In the genomic region with DNA sequence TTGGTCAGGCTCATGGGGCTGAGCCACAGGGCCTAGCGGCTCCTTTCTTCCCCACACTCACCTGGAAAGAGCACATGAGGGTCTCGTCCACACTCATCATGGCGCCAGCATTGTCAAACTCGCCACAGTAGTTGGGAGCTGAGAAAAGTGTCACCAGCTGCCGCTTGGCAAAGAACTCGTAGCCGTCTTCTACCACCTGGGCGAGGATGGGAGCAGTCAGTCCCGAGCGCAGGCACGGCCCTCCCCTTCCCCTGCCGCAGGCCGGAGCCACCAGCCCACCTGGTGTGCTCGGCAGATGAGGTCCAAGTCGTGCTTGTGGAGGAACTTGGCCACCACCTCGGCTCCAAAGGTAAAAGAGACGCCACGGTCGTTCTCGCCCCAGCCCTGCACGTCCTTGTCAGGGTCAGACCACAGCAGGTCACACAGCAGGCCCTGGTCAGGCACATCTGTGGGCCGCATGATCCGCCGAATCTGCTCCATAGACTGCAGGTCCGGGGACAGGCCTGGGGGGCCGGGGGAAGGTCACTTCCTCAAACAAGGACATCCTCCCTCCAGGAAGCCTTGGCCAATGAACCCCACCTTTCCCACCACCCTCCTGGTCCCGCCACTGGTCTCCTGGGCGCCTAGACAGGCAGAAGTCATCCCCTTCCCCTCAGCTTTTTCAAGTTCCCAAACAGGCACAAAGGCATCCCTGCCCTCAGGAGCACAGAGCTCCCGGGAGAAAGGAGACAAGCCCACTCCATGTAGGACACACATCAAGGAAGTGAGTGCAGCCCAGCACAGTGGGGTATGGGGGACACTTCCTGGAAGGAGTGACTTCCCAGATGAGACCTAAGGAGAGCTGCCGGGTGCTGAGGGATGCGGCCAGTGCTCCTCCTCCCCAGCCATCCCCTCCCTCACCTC, we compare ENCODE assay signal across 15 cellular contexts. TPM values are rescaled to one million over a fixed set of nuclear protein-coding genes. Genes with fewer than 3 reads are reported as not detected.
DNase-seq lines count a peak whose midpoint lies in the region; ATAC-seq and TF ChIP-seq lines count a peak whose summit lies in the region.
"Had no signal": no experiment of that assay in that cellular context is flagged by ENCODE, and none has a peak within 500 bp of the region (broad histone marks: within the 10 kb centered on the region; RNA-seq: fewer than 3 reads in every experiment).

No MANE protein-coding gene starts in this region.

- CTCF ChIA-PET in CD4-positive, alpha-beta T cell (lab: Charles Lee) = no interaction called here
- CTCF ChIA-PET in IMR-90 (lab: Yijun Ruan, JAX) = no interaction called here

- no peak for DNase-seq in CD4-positive, alpha-beta T cell
- no peak for DNase-seq in IMR-90
- no peak for DNase-seq in activated naive CD8-positive, alpha-beta T cell treated with anti-CD3 and anti-CD28 coated beads, Interleukin-2, amount 10 ng/mL, durations not matched to agents 7 days and 5 days
- no peak for DNase-seq in natural killer cell treated with Interleukin-12 subunit alpha and Interleukin-12 subunit beta and Interleukin-15 and Interleukin-18, amount 100 ng/mL, for 72 hours (ENCODE audit: low spot score)
- DNase-seq in NCI-H69 (lab: John Stamatoyannopoulos, UW) = no peak
- DNase-seq in esophagus squamous epithelium (lab: John Stamatoyannopoulos, UW) = no peak
- DNase-seq: activated CD4-positive, CD25-positive, alpha-beta regulatory T cell treated with anti-CD3 and anti-CD28 coated beads, Interleukin-2, amount 50 U/mL, for 72 hours; Calu3; colonic mucosa; Kasumi-1; midbrain; NCI-H2029 treated with DMSO at 0.1 percent for 48 hours had no signal

- H3K36me3 ChIP-seq in IMR-90 (ENCODE audit: control insufficient read depth, insufficient read depth, low read length) (peaks cover 41% of the 10 kb centered on the region), esophagus squamous epithelium (peaks cover 27 to 67% (median 27%) of the 10 kb centered on the region in 3 donors)

- TSS peak; percentile 87 for BruUV-seq in IMR-90 (replicated peaks; lab: Mats Ljungman, UMichigan)

- no peak overlapping the region for H3K9ac ChIP-seq in IMR-90 (ENCODE audit: low read depth, low read length)

- H3K27ac ChIP-seq in CD4-positive, alpha-beta T cell (ENCODE audit: low read depth, low read length) = no peak overlapping the region
- no peak overlapping the region for H3K27ac ChIP-seq in IMR-90 (ENCODE audit: insufficient read depth, low read length)
- H3K27ac ChIP-seq in esophagus squamous epithelium = no peak overlapping the region
- H3K27ac ChIP-seq: right atrium auricular region, SK-N-MC had no signal

- ATAC-seq in CD4-positive, alpha-beta T cell (ENCODE audit: poor library complexity) = no peak
- ATAC-seq in IMR-90 (ENCODE audit: low read depth) (no peak), GM19463 (IDR thresholded peaks at IDR 0.05; ENCODE audit: unreplicated experiment) (no peak)
- ATAC-seq in activated naive CD8-positive, alpha-beta T cell treated with anti-CD3 and anti-CD28 coated beads, Interleukin-2, amount 10 ng/mL, durations not matched to agents 7 days and 5 days (ENCODE audit: low read depth) = no peak
- ATAC-seq in natural killer cell treated with Interleukin-12 subunit alpha and Interleukin-12 subunit beta and Interleukin-15 and Interleukin-18, amount 100 ng/mL, for 72 hours = no peak

- peaks cover 17 to 35% of the 10 kb centered on the region in 2 experiments; a peak in 3 of 4 replicates for H3K79me1 ChIP-seq in IMR-90 (ENCODE audit: low read depth in 1 of 2, low read length in 2 of 2)

- in situ Hi-C loops in IMR-90 (cut with MboI; ENCODE audit: low sequenced_read_pairs) = no loop called here

- H3K27ac Mint-ChIP-seq in CD4-positive, alpha-beta T cell = no peak overlapping the region
- H3K27ac Mint-ChIP-seq in activated naive CD8-positive, alpha-beta T cell treated with anti-CD3 and anti-CD28 coated beads, Interleukin-2, amount 10 ng/mL, durations not matched to agents 7 days and 5 days = peak overlapping the region; percentile 56
- H3K27ac Mint-ChIP-seq in natural killer cell treated with Interleukin-12 subunit alpha and Interleukin-12 subunit beta and Interleukin-15 and Interleukin-18, amount 100 ng/mL, for 72 hours = no peak overlapping the region

- H2BK120ac ChIP-seq in IMR-90 (ENCODE audit: low read depth, low read length) = no peak overlapping the region

- peak overlapping the region; percentile 93 for H3K4me3 Mint-ChIP-seq in CD4-positive, alpha-beta T cell
- H3K4me3 Mint-ChIP-seq in activated naive CD8-positive, alpha-beta T cell treated with anti-CD3 and anti-CD28 coated beads, Interleukin-2, amount 10 ng/mL, durations not matched to agents 7 days and 5 days = peak overlapping the region; percentile 93
- peak overlapping the region; percentile 30 for H3K4me3 Mint-ChIP-seq in natural killer cell treated with Interleukin-12 subunit alpha and Interleukin-12 subunit beta and Interleukin-15 and Interleukin-18, amount 100 ng/mL, for 72 hours

- no peaks in the 10 kb centered on the region for H3K9me3 Mint-ChIP-seq in CD4-positive, alpha-beta T cell
- no peaks in the 10 kb centered on the region for H3K9me3 Mint-ChIP-seq in activated naive CD8-positive, alpha-beta T cell treated with anti-CD3 and anti-CD28 coated beads, Interleukin-2, amount 10 ng/mL, durations not matched to agents 7 days and 5 days
- no peaks in the 10 kb centered on the region for H3K9me3 Mint-ChIP-seq in natural killer cell treated with Interleukin-12 subunit alpha and Interleukin-12 subunit beta and Interleukin-15 and Interleukin-18, amount 100 ng/mL, for 72 hours

- H3K18ac ChIP-seq in IMR-90 (ENCODE audit: low read depth, low read length) = no peak overlapping the region

- intact Hi-C loops in CD4-positive, alpha-beta T cell (cut with DNase I, micrococcal nuclease) = loop anchor here in 1 of 2 experiments (10.0 kb wide), 1 partner anchor 206 kb away; a partner anchor contains a TSS
- intact Hi-C loops in IMR-90 (cut with micrococcal nuclease) = no loop called here
- intact Hi-C loops in esophagus squamous epithelium (cut with DNase I) = no loop called here

- no peak overlapping the region for H4K91ac ChIP-seq in IMR-90 (ENCODE audit: insufficient read depth, low read depth, low read length)

- no peak overlapping the region for H2AK5ac ChIP-seq in IMR-90 (ENCODE audit: low read depth, low read length)

- H3K27me3 ChIP-seq in CD4-positive, alpha-beta T cell (ENCODE audit: control insufficient read depth, insufficient read depth, low read length) = no peaks in the 10 kb centered on the region
- H3K27me3 ChIP-seq in IMR-90 (ENCODE audit: control insufficient read depth, insufficient read depth, low read length) (no peaks in the 10 kb centered on the region), esophagus squamous epithelium (peaks cover 0 to under 1% (median 0%) of the 10 kb centered on the region in 4 donors)
- H3K27me3 ChIP-seq: colonic mucosa, right atrium auricular region had no signal

- no peak overlapping the region for H2BK20ac ChIP-seq in IMR-90 (ENCODE audit: low read depth, low read length)

- H3K14ac ChIP-seq in IMR-90 (replicated peaks; ENCODE audit: low read depth, low read length) = no peak overlapping the region

- no peak overlapping the region for H3K23ac ChIP-seq in IMR-90 (ENCODE audit: low read depth, low read length)

- no peak overlapping the region for H3K4me2 ChIP-seq in IMR-90 (ENCODE audit: low read depth, low read length)

- POLR2A ChIA-PET in CD4-positive, alpha-beta T cell (lab: Charles Lee) = interaction anchor here (0.6 to 7.1 kb wide), 3 partner anchors 16 to 38 kb away, joined by 3 to 353 read pairs (median 22); a partner anchor contains a TSS
- POLR2A ChIA-PET in IMR-90 (lab: Charles Lee; ENCODE audit: unreplicated experiment) = no interaction called here
- POLR2A ChIA-PET in activated naive CD8-positive, alpha-beta T cell treated with anti-CD3 and anti-CD28 coated beads, Interleukin-2, amount 10 ng/mL, durations not matched to agents 7 days and 5 days (lab: Charles Lee) = interaction anchor here (0.6 to 12.5 kb wide), 8 partner anchors 9 to 86 kb away, joined by 3 to 491 read pairs (median 36); a partner anchor contains a TSS

- H3K4me1 ChIP-seq in IMR-90 (ENCODE audit: control insufficient read depth, insufficient read depth, low read length) = peaks cover 13% of the 10 kb centered on the region
- peaks cover 21 to 76% (median 35%) of the 10 kb centered on the region in 3 donors for H3K4me1 ChIP-seq in esophagus squamous epithelium

- peak overlapping the region; percentile 44 for H2AK9ac ChIP-seq in IMR-90 (replicated peaks; ENCODE audit: low read depth, low read length, poor library complexity)

- H3K9me1 ChIP-seq in IMR-90 (ENCODE audit: insufficient read depth, low read length) = no peaks in the 10 kb centered on the region

- no peak overlapping the region for H2BK15ac ChIP-seq in IMR-90 (ENCODE audit: low read depth, low read length)

- no peak overlapping the region for H4K8ac ChIP-seq in IMR-90 (ENCODE audit: low read depth in 2 of 2, low read length in 2 of 2)

- TF ChIP-seq RAD21 in IMR-90 (IDR thresholded peaks at IDR 0.05; ENCODE audit: low read length) = no peak

- peak overlapping the region; percentile 14 for H2AFZ ChIP-seq in IMR-90 (replicated peaks; ENCODE audit: low read length, poor library complexity)

- no peak overlapping the region for H4K5ac ChIP-seq in IMR-90 (ENCODE audit: low read depth, low read length)

- no peak for TF ChIP-seq CTCF in CD4-positive, alpha-beta T cell (IDR thresholded peaks at IDR 0.05)
- no peak for TF ChIP-seq CTCF in IMR-90 (conservative IDR thresholded peaks at IDR 0.05; ENCODE audit: low read depth, low read length)
- TF ChIP-seq CTCF in esophagus squamous epithelium (IDR thresholded peaks at IDR 0.05) = no peak

- H3K4ac ChIP-seq in IMR-90 (ENCODE audit: low read depth, low read length) = no peak overlapping the region

- peaks cover 40% of the 10 kb centered on the region for H3K36me3 Mint-ChIP-seq in CD4-positive, alpha-beta T cell (ENCODE audit: low read depth)
- peaks cover 28% of the 10 kb centered on the region for H3K36me3 Mint-ChIP-seq in activated naive CD8-positive, alpha-beta T cell treated with anti-CD3 and anti-CD28 coated beads, Interleukin-2, amount 10 ng/mL, durations not matched to agents 7 days and 5 days
- peaks cover 4% of the 10 kb centered on the region for H3K36me3 Mint-ChIP-seq in natural killer cell treated with Interleukin-12 subunit alpha and Interleukin-12 subunit beta and Interleukin-15 and Interleukin-18, amount 100 ng/mL, for 72 hours

- TF ChIP-seq POLR2A in IMR-90 (IDR thresholded peaks at IDR 0.05; ENCODE audit: low read depth, low read length) = no peak
- TF ChIP-seq POLR2A in esophagus squamous epithelium (IDR thresholded peaks at IDR 0.05) = no peak

- no peaks in the 10 kb centered on the region for H3K9me3 ChIP-seq in CD4-positive, alpha-beta T cell (ENCODE audit: control insufficient read depth, low read length)
- H3K9me3 ChIP-seq in IMR-90 (ENCODE audit: control insufficient read depth, insufficient read depth, low read length) (no peaks in the 10 kb centered on the region), esophagus squamous epithelium (no peaks in the 10 kb centered on the region)
- H3K9me3 ChIP-seq: colonic mucosa, right atrium auricular region had no signal

- peaks cover 39% of the 10 kb centered on the region for H3K4me1 Mint-ChIP-seq in CD4-positive, alpha-beta T cell (ENCODE audit: low read depth)
- peaks cover 35% of the 10 kb centered on the region for H3K4me1 Mint-ChIP-seq in activated naive CD8-positive, alpha-beta T cell treated with anti-CD3 and anti-CD28 coated beads, Interleukin-2, amount 10 ng/mL, durations not matched to agents 7 days and 5 days
- peaks cover 27 to 32% of the 10 kb centered on the region in 2 donors for H3K4me1 Mint-ChIP-seq in natural killer cell treated with Interleukin-12 subunit alpha and Interleukin-12 subunit beta and Interleukin-15 and Interleukin-18, amount 100 ng/mL, for 72 hours (ENCODE audit: low read depth in 2 of 2)

- H3K4me3 ChIP-seq in IMR-90 (ENCODE audit: insufficient read depth, low read depth, low read length) (no peak overlapping the region), esophagus squamous epithelium (no peak overlapping the region)
- H3K4me3 ChIP-seq: colonic mucosa, right atrium auricular region, SK-N-MC had no signal

- no peaks in the 10 kb centered on the region for H3K27me3 Mint-ChIP-seq in CD4-positive, alpha-beta T cell
- no peaks in the 10 kb centered on the region for H3K27me3 Mint-ChIP-seq in activated naive CD8-positive, alpha-beta T cell treated with anti-CD3 and anti-CD28 coated beads, Interleukin-2, amount 10 ng/mL, durations not matched to agents 7 days and 5 days
- H3K27me3 Mint-ChIP-seq in natural killer cell treated with Interleukin-12 subunit alpha and Interleukin-12 subunit beta and Interleukin-15 and Interleukin-18, amount 100 ng/mL, for 72 hours = no peaks in the 10 kb centered on the region

- no peak overlapping the region for H2BK5ac ChIP-seq in IMR-90 (ENCODE audit: low read depth, low read length, poor library complexity, severe bottlenecking)

- 87% methylated on average over 16 of the region's 31 CpGs; no CpG with 5 or more reads in 1 of the 2 experiments for WGBS in IMR-90 (ENCODE audit: extremely low coverage in 2 of 2, insufficient read length in 1 of 2), 2 experiments
- 50 to 74% methylated on average over 2 to 14 of the region's 31 CpGs for WGBS in esophagus squamous epithelium, 2 donors

- no peak overlapping the region for H3K56ac ChIP-seq in IMR-90 (ENCODE audit: extremely low read depth, insufficient read depth, low read length)

- H4K20me1 ChIP-seq in IMR-90 (ENCODE audit: insufficient read depth, low read length) = peaks cover 35% of the 10 kb centered on the region

- dilution Hi-C loops in IMR-90 (cut with HindIII; ENCODE audit: low sequenced_read_pairs, unreplicated experiment) = no loop called here

RNA-seq across cellular contexts. Expression of a gene that starts 2.7 kb away (rescaled TPM):
- 10 to 100 TPM; 42.0 to 45.5 TPM for total RNA-seq in CD4-positive, alpha-beta T cell
- total RNA-seq in IMR-90 (2012; rRNA removed) = 294 and 313 TPM in 2 replicates
- polyA plus RNA-seq in IMR-90 (2012; rRNA removed) = 228 and 260 TPM in 2 replicates
- 268 and 304 TPM in 2 replicates for polyA plus RNA-seq in IMR-90 (2012; cell fraction: cytosol; rRNA removed)
- 122 and 203 TPM in 2 replicates for polyA plus RNA-seq in IMR-90 (2012; cell fraction: nucleus; rRNA removed; ENCODE audit: low replicate concordance)
- total RNA-seq in activated naive CD8-positive, alpha-beta T cell treated with anti-CD3 and anti-CD28 coated beads, Interleukin-2, amount 10 ng/mL, durations not matched to agents 7 days and 5 days = 100 to 1,000 TPM; 290 to 311 TPM
- 100 to 1,000 TPM; 317 to 378 TPM for total RNA-seq in natural killer cell treated with Interleukin-12 subunit alpha and Interleukin-12 subunit beta and Interleukin-15 and Interleukin-18, amount 100 ng/mL, for 72 hours
- total RNA-seq in esophagus squamous epithelium = 100 to 1,000 TPM; 146 to 202 (median 185) TPM

RNA-seq across cellular contexts. Expression of a gene that starts 5.0 kb away (rescaled TPM):
- total RNA-seq in CD4-positive, alpha-beta T cell = 100 to 1,000 TPM; 205 to 212 TPM
- total RNA-seq in IMR-90 (2012; rRNA removed) = under 0.01 and 0.18 TPM in 2 replicates
- polyA plus RNA-seq in IMR-90 (2012; rRNA removed) = 0.07 and 0.11 TPM in 2 replicates
- 0.09 and 0.12 TPM in 2 replicates for polyA plus RNA-seq in IMR-90 (2012; cell fraction: cytosol; rRNA removed)
- polyA plus RNA-seq in IMR-90 (2012; cell fraction: nucleus; rRNA removed; ENCODE audit: low replicate concordance) = 0.44 and 0.94 TPM in 2 replicates
- 100 to 1,000 TPM; 359 to 367 TPM for total RNA-seq in activated naive CD8-positive, alpha-beta T cell treated with anti-CD3 and anti-CD28 coated beads, Interleukin-2, amount 10 ng/mL, durations not matched to agents 7 days and 5 days
- 10 to 100 TPM; 79.5 to 88.8 TPM for total RNA-seq in natural killer cell treated with Interleukin-12 subunit alpha and Interleukin-12 subunit beta and Interleukin-15 and Interleukin-18, amount 100 ng/mL, for 72 hours
- 1 to 10 TPM; 1.7 to 7.2 (median 3.5) TPM for total RNA-seq in esophagus squamous epithelium
- total RNA-seq: Calu3 had no signal

RNA-seq across cellular contexts. Expression of a gene that starts 7.1 kb away (rescaled TPM):
- total RNA-seq in CD4-positive, alpha-beta T cell = 10 to 100 TPM; 19.3 to 20.3 TPM
- 1.9 and 2.0 TPM in 2 replicates for total RNA-seq in IMR-90 (2012; rRNA removed)
- polyA plus RNA-seq in IMR-90 (2012; rRNA removed) = 10.3 and 12.6 TPM in 2 replicates
- 8.4 and 12.7 TPM in 2 replicates for polyA plus RNA-seq in IMR-90 (2012; cell fraction: cytosol; rRNA removed)
- polyA plus RNA-seq in IMR-90 (2012; cell fraction: nucleus; rRNA removed; ENCODE audit: low replicate concordance) = 53.4 and 98.2 TPM in 2 replicates
- 10 to 100 TPM; 65.3 to 67.1 TPM for total RNA-seq in activated naive CD8-positive, alpha-beta T cell treated with anti-CD3 and anti-CD28 coated beads, Interleukin-2, amount 10 ng/mL, durations not matched to agents 7 days and 5 days
- 10 to 100 TPM; 25.9 to 47.8 TPM for total RNA-seq in natural killer cell treated with Interleukin-12 subunit alpha and Interleukin-12 subunit beta and Interleukin-15 and Interleukin-18, amount 100 ng/mL, for 72 hours
- 10 to 100 TPM; 10.6 to 18.3 (median 12.7) TPM for total RNA-seq in esophagus squamous epithelium

RNA-seq across cellular contexts. Expression of a gene that starts 16.6 kb away (rescaled TPM):
- 1 to 10 TPM; 9.9 to 10.0 TPM for total RNA-seq in CD4-positive, alpha-beta T cell
- total RNA-seq in IMR-90 (2012; rRNA removed) (under 0.01 TPM in 2 replicates), esophagus squamous epithelium (under 1 TPM; 0.09 to 0.76 (median 0.25) TPM)
- 0.23 and 0.32 TPM in 2 replicates for polyA plus RNA-seq in IMR-90 (2012; rRNA removed)
- polyA plus RNA-seq in IMR-90 (2012; cell fraction: cytosol; rRNA removed) = 0.09 and 0.19 TPM in 2 replicates
- polyA plus RNA-seq in IMR-90 (2012; cell fraction: nucleus; rRNA removed; ENCODE audit: low replicate concordance) = 1.1 and 2.8 TPM in 2 replicates
- total RNA-seq in activated naive CD8-positive, alpha-beta T cell treated with anti-CD3 and anti-CD28 coated beads, Interleukin-2, amount 10 ng/mL, durations not matched to agents 7 days and 5 days = 1 to 10 TPM; 5.5 to 5.6 TPM
- 1 to 10 TPM; 2.3 to 4.9 TPM for total RNA-seq in natural killer cell treated with Interleukin-12 subunit alpha and Interleukin-12 subunit beta and Interleukin-15 and Interleukin-18, amount 100 ng/mL, for 72 hours
- total RNA-seq: Calu3 had no signal

RNA-seq across cellular contexts. Expression of a gene that starts 25.5 kb away (rescaled TPM):
- total RNA-seq in CD4-positive, alpha-beta T cell = 1 to 10 TPM; 6.0 to 6.9 TPM
- 5.0 and 5.6 TPM in 2 replicates for total RNA-seq in IMR-90 (2012; rRNA removed)
- polyA plus RNA-seq in IMR-90 (2012; rRNA removed) = 27.8 and 34.4 TPM in 2 replicates
- polyA plus RNA-seq in IMR-90 (2012; cell fraction: cytosol; rRNA removed) = 20.6 and 36.3 TPM in 2 replicates
- 61.2 and 132 TPM in 2 replicates for polyA plus RNA-seq in IMR-90 (2012; cell fraction: nucleus; rRNA removed; ENCODE audit: low replicate concordance)
- 1 to 10 TPM; 4.3 to 4.7 TPM for total RNA-seq in activated naive CD8-positive, alpha-beta T cell treated with anti-CD3 and anti-CD28 coated beads, Interleukin-2, amount 10 ng/mL, durations not matched to agents 7 days and 5 days
- 1 to 10 TPM; 1.4 to 3.3 TPM for total RNA-seq in natural killer cell treated with Interleukin-12 subunit alpha and Interleukin-12 subunit beta and Interleukin-15 and Interleukin-18, amount 100 ng/mL, for 72 hours
- total RNA-seq in esophagus squamous epithelium = 1 to 10 TPM; 2.3 to 6.8 (median 2.7) TPM

Comparison
In these comparisons a context has a peak if more than half of its experiments do, and no peak if none do; other contexts are left out.
1. H3K4me3 Mint-ChIP-seq: peak in every context shown above with its lines; median percentile 93 in CD4-positive, alpha-beta T cell; 93 in activated naive CD8-positive, alpha-beta T cell treated with anti-CD3 and anti-CD28 coated beads, Interleukin-2, amount 10 ng/mL, durations not matched to agents 7 days and 5 days; 30 in natural killer cell treated with Interleukin-12 subunit alpha and Interleukin-12 subunit beta and Interleukin-15 and Interleukin-18, amount 100 ng/mL, for 72 hours.
2. RNA of a gene that starts 5.0 kb away (total RNA-seq): 359 to 367 TPM in activated naive CD8-positive, alpha-beta T cell treated with anti-CD3 and anti-CD28 coated beads, Interleukin-2, amount 10 ng/mL, durations not matched to agents 7 days and 5 days, 205 to 212 TPM in CD4-positive, alpha-beta T cell and 79.5 to 88.8 TPM in natural killer cell treated with Interleukin-12 subunit alpha and Interleukin-12 subunit beta and Interleukin-15 and Interleukin-18, amount 100 ng/mL, for 72 hours; 1.7 to 7.2 TPM in esophagus squamous epithelium and under 0.01 to 0.18 TPM in IMR-90; every median in the first group is over 4 times any median in the second.